ENCODE assay signal across 1 cellular context in the genomic region with DNA sequence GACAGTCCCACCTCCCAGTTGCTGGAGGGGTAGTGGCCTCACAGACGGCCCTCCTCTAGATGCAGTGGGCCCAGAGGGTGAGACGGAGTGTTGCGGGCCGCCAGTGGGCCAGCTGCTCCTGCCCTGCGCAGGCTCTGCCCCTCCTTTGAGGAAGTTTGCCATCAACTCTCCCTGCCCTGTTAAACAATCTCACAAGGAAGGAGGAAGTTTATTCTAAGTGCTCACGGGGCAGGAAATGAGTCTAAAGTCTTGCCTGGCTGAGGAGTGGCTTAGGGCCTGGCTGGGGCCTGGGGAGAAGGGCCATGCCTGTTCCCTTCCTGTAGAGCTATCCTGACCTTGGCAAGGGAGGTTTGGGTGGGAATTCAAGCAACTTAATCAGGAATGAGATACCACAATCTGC.
TF ChIP-seq lines count a peak whose summit lies in the region.

A gene with protein sequence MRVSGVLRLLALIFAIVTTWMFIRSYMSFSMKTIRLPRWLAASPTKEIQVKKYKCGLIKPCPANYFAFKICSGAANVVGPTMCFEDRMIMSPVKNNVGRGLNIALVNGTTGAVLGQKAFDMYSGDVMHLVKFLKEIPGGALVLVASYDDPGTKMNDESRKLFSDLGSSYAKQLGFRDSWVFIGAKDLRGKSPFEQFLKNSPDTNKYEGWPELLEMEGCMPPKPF (minus strand): TSS at position 92 of the 400 bp plus-strand sequence. CDS start 11,211 bp downstream, outside the sequence.

TF ChIP-seq in IMR-90, 13 proteins besides CTCF, POLR2A, EP300 and RAD21 (continued from another document):
- TF ChIP-seq, protein P1, sequence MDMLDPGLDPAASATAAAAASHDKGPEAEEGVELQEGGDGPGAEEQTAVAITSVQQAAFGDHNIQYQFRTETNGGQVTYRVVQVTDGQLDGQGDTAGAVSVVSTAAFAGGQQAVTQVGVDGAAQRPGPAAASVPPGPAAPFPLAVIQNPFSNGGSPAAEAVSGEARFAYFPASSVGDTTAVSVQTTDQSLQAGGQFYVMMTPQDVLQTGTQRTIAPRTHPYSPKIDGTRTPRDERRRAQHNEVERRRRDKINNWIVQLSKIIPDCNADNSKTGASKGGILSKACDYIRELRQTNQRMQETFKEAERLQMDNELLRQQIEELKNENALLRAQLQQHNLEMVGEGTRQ (IDR thresholded peaks at IDR 0.05; ENCODE audit: low read depth, low read length) = no peak
- no peak for TF ChIP-seq BHLHE40 (IDR thresholded peaks at IDR 0.05; ENCODE audit: low read depth, low read length)
- TF ChIP-seq MAZ (IDR thresholded peaks at IDR 0.05; ENCODE audit: borderline replicate concordance, low read depth, low read length) = no peak
- TF ChIP-seq FOS (IDR thresholded peaks at IDR 0.05; ENCODE audit: low read depth, low read length) = no peak
- TF ChIP-seq ELK1 (IDR thresholded peaks at IDR 0.05; ENCODE audit: borderline replicate concordance, low read depth, low read length) = no peak
- no peak for TF ChIP-seq MAFK (IDR thresholded peaks at IDR 0.05; ENCODE audit: low read depth, low read length)
- no peak for TF ChIP-seq MXI1 (IDR thresholded peaks at IDR 0.05; ENCODE audit: borderline replicate concordance, low read depth, low read length)
- no peak for TF ChIP-seq RCOR1 (IDR thresholded peaks at IDR 0.05; ENCODE audit: insufficient replicate concordance, low read length)
- no peak for TF ChIP-seq SMC3 (IDR thresholded peaks at IDR 0.05; ENCODE audit: low read depth, low read length)
